9 cellular contexts compared by ENCODE assay signal in the genomic region with DNA sequence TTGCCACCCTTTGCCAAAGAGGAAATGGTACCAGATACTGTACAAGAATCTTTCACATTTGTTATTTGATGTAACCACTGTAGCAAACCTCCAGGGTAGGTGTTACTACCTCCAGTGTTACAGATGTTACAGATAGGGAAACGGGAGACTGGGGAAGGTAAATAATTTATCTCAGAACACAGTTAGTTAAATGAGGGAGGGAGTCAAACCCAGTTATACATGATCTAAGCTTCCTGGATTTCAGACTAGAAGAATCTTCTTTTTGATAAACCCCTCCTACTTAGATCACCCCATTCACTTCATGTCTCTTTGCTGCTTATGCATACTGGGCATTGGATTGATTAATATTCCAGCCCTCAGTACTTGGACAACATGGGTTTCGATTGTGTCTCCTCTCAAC.
"Had no signal": no experiment of that assay in that cellular context is flagged by ENCODE, and none has a peak within 500 bp of the region (broad histone marks: within the 10 kb centered on the region; RNA-seq: fewer than 3 reads in every experiment).

No MANE protein-coding gene starts in this region.

- DNase-seq: IMR-90, Karpas-422, Kasumi-1, KBM-7, KG1 had no signal

- H3K4me2 ChIP-seq: KMS-11 had no signal

- FAIRE-seq: HepG2, HTR-8/SVneo had no signal

- H3K9ac ChIP-seq: KMS-11 had no signal

- ATAC-seq: HepG2 had no signal

- H3K27ac ChIP-seq: HL-60, KMS-11 had no signal
